Comparison of ENCODE assay signal across 18 cellular contexts in genomic region chr6:5053864-5054426, GRCh38. TPM values are rescaled to one million over a fixed set of nuclear protein-coding genes. Genes with fewer than 3 reads are reported as not detected.
DNase-seq lines count a peak whose midpoint lies in the region; ATAC-seq and TF ChIP-seq lines count a peak whose summit lies in the region.
"Had no signal": no experiment of that assay in that cellular context is flagged by ENCODE, and none has a peak within 500 bp of the region (broad histone marks: within the 10 kb centered on the region; RNA-seq: fewer than 3 reads in every experiment).

No MANE protein-coding gene starts in this region.

- H3K27me3 ChIP-seq in SJCRH30: no peaks in the 10 kb centered on the region
- H3K27me3 ChIP-seq: pancreas had no signal

- POLR2A ChIA-PET in AG04449 (lab: Yijun Ruan, JAX): no interaction called here

- ATAC-seq in HG03460 (IDR thresholded peaks at IDR 0.05; ENCODE audit: unreplicated experiment): no peak
- ATAC-seq: activated naive CD8-positive, alpha-beta T cell treated with anti-CD3 and anti-CD28 coated beads, Interleukin-2, amount 50 U/mL, for 24 hours; effector memory CD8-positive, alpha-beta T cell; HepG2; left colon had no signal

- H3K9me3 ChIP-seq in SJCRH30 (replicated peaks): no peaks in the 10 kb centered on the region

- no peak for DNase-seq in AG04449 (ENCODE audit: low read depth, low spot score)
- peak; percentile 22 for DNase-seq in HCEC 1CT
- peak; percentile 29 for DNase-seq in RPMI7951 (ENCODE audit: low read depth)
- DNase-seq in glomerular endothelial cell (ENCODE audit: extremely low read depth, low read depth, low spot score): peak; percentile 18
- no peak for DNase-seq in SJCRH30
- DNase-seq in activated gamma-delta T cell treated with Interleukin-2 at 50 U/mL for 16 hours: no peak
- DNase-seq in NOMO-1 (lab: John Stamatoyannopoulos, UW; ENCODE audit: unreplicated experiment in 2 of 2): no peak
- DNase-seq: activated B cell treated with CpG ODN at 0.5 μM for 24 hours; activated naive CD8-positive, alpha-beta T cell treated with anti-CD3 and anti-CD28 coated beads, Interleukin-2, amount 50 U/mL, for 24 hours; effector memory CD8-positive, alpha-beta T cell; foreskin melanocyte; left colon; pancreas; stimulated activated CD4-positive, alpha-beta T cell treated with anti-CD3 and anti-CD28 coated beads, Interleukin-4, amount 100 ng/mL, for 24 hours had no signal

- H3K36me3 ChIP-seq in SJCRH30: no peaks in the 10 kb centered on the region
- H3K36me3 ChIP-seq: pancreas had no signal

- peaks cover 7% of the 10 kb centered on the region; the same call in 1 of the 2 replicates for H3K4me1 ChIP-seq in SJCRH30
- H3K4me1 ChIP-seq: pancreas had no signal

- H3K4me3 ChIP-seq in AG04449 (ENCODE audit: low read depth, low read length) (peak overlapping the region; percentile 21; the same call in 1 of the 2 replicates), SJCRH30 (no peak overlapping the region)
- H3K4me3 ChIP-seq: pancreas had no signal

- H3K27ac ChIP-seq in SJCRH30: no peak overlapping the region
- H3K27ac ChIP-seq: pancreas had no signal

- TF ChIP-seq CTCF in AG04449 (IDR thresholded peaks at IDR 0.05; ENCODE audit: insufficient read depth, low read length, missing control alignments): no peak

- CTCF ChIA-PET in AG04449 (lab: Yijun Ruan, JAX): interaction anchor here (0.5 to 1.8 kb wide), 4 partner anchors 14 to 117 kb away, joined by 3 to 4 read pairs (median 4); no protein-coding TSS in a partner anchor

RNA-seq across cellular contexts. Expression of gene PPP1R3G, which starts 31.2 kb away (rescaled TPM):
- 0.60 and 2.0 TPM in 2 replicates for total RNA-seq in RPMI7951 (2014; rRNA removed; shearing (Covaris generic))
- total RNA-seq in glomerular endothelial cell: 0.70 and 1.4 TPM in 2 replicates
- total RNA-seq in SJCRH30 (2014; rRNA removed; shearing (Covaris generic)): 0.71 and 1.0 TPM in 2 replicates
- total RNA-seq: activated T-helper 1 cell treated with anti-CD3 and anti-CD28 coated beads, Interleukin-12 subunit alpha, Interleukin-12 subunit beta, Interleukin-2, Interleukin-4 antibody, amounts not matched to agents 30 ng/mL and 10 ng/mL and 1 ng/mL, durations not matched to agents 14 hours and 24 hours and 36 hours; T-helper 1 cell treated with Interleukin-12 subunit alpha and Interleukin-12 subunit beta and Interleukin-4 antibody, amounts not matched to agents 30 ng/mL and 1 ng/mL, for 36 hours had no signal

RNA-seq across cellular contexts. Expression of gene RPP40, which starts 50.1 kb away (rescaled TPM):
- 35.3 and 45.5 TPM in 2 replicates for total RNA-seq in RPMI7951 (2014; rRNA removed; shearing (Covaris generic))
- 6.9 and 19.8 TPM in 2 replicates for total RNA-seq in glomerular endothelial cell
- 24.7 and 30.6 TPM in 2 replicates for total RNA-seq in SJCRH30 (2014; rRNA removed; shearing (Covaris generic))

Comparison
In these comparisons a context has a peak if more than half of its experiments do, and no peak if none do; other contexts are left out.
1. DNase-seq: peak in HCEC 1CT (single experiment), RPMI7951 (single experiment) and glomerular endothelial cell (single experiment); none in AG04449 (single experiment), SJCRH30 (0 of 2), activated gamma-delta T cell treated with Interleukin-2 at 50 U/mL for 16 hours (single experiment) and NOMO-1 (0 of 2).